27 cellular contexts compared by ENCODE assay signal in the genomic region with DNA sequence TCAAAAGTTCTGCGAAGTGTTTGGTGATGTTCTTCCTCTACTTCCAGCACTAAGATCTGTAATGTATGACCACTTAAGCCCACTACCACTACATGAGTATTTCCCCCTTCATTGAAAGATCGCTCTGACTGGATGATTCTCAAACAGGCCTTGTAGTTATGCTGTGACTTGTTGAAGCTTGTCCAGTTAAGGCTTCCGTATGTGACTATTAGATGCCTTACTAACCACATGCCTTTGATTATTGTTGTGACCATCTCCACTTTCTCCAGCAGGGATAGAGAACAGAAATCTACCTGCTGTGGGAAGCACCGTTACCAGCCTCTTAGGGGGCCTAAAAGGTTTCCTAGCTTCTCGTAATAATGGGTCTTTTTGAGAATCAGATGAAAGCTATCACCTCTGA.
"Had no signal": no experiment of that assay in that cellular context is flagged by ENCODE, and none has a peak within 500 bp of the region (broad histone marks: within the 10 kb centered on the region; RNA-seq: fewer than 3 reads in every experiment).

No MANE protein-coding gene starts in this region.

- H3K27me3 ChIP-seq: gastrocnemius medialis, ovary, sigmoid colon, stomach, testis, tibial artery had no signal

- DNase-seq: dermis blood vessel endothelial cell; effector memory CD4-positive, alpha-beta T cell; erythroblast; gastrocnemius medialis; head of caudate nucleus; kidney; mesenchymal stem cell; mucosa of descending colon; naive B cell; nucleus accumbens; ovary; posterior cingulate gyrus; psoas muscle; right cardiac atrium; sigmoid colon; stimulated activated CD4-positive, alpha-beta T cell treated with anti-CD3 and anti-CD28 coated beads, Interleukin-2, amount 100 ng/mL, for 24 hours; stimulated activated CD4-positive, alpha-beta T cell treated with anti-CD3 and anti-CD28 coated beads, Interleukin-4, amount 100 ng/mL, for 24 hours; stimulated activated naive CD4-positive, alpha-beta T cell treated with Interleukin-2 at 50 U/mL for 16 hours; stomach; testis; tibial artery had no signal

- H3K36me3 ChIP-seq: gastrocnemius medialis, ovary had no signal

- FAIRE-seq: endothelial cell of umbilical vein, kidney had no signal

- H3K4me1 ChIP-seq: gastrocnemius medialis, psoas muscle, testis had no signal

- H3K27ac ChIP-seq: coronary artery, gastrocnemius medialis, ovary, psoas muscle, sigmoid colon, stomach, testis, tibial artery had no signal

- ATAC-seq: gastrocnemius medialis; left lobe of liver; mucosa of descending colon; natural killer cell treated with Interleukin-12 subunit alpha and Interleukin-12 subunit beta and Interleukin-15 and Interleukin-18, amount 100 ng/mL, for 72 hours; psoas muscle; right cardiac atrium; stimulated activated effector memory CD8-positive, alpha-beta T cell treated with anti-CD3 and anti-CD28 coated beads, Interleukin-12 subunit alpha, Interleukin-12 subunit beta, amount 100 ng/mL, for 72 hours had no signal

- H3K9me3 ChIP-seq: gastrocnemius medialis, mucosa of descending colon, ovary, psoas muscle, sigmoid colon, stomach, testis, tibial artery had no signal

- H3K4me3 ChIP-seq: coronary artery, gastrocnemius medialis, lung, mucosa of descending colon, ovary, psoas muscle, sigmoid colon, stomach, testis, tibial artery had no signal
